In the genomic region with DNA sequence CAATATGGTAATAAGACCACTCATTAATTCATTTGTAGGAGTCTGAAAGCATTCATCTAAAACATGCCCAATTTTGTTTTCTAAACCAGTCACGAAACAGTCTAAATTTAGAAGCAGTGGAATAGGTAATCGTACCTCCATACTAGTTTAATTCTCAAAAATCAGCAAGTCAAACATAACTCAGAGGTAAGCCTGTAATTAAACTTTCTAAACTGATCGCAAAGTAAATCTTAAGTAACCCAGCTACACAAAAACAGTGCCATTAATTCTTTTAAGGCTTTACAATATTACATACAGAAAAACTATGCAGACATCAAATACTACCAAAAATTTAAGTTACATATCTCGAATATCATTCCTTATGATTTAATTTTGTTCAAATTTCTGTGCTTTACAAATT, we compare ENCODE assay signal across 22 cellular contexts.
"Had no signal": no experiment of that assay in that cellular context is flagged by ENCODE, and none has a peak within 500 bp of the region (broad histone marks: within the 10 kb centered on the region; RNA-seq: fewer than 3 reads in every experiment).

No MANE protein-coding gene starts in this region.

- ATAC-seq: activated CD4-positive, alpha-beta T cell treated with anti-CD3 and anti-CD28 coated beads for 36 hours; left lobe of liver; lower lobe of right lung had no signal

- H3K27me3 Mint-ChIP-seq: activated B cell treated with CpG ODN at 0.5 μM for 24 hours; activated CD4-positive, alpha-beta T cell treated with anti-CD3 and anti-CD28 coated beads for 36 hours; activated naive CD4-positive, alpha-beta T cell treated with anti-CD3 and anti-CD28 coated beads, Interleukin-2, amount 10 ng/mL, durations not matched to agents 7 days and 5 days; naive B cell; type B pancreatic cell had no signal

- H3K27ac ChIP-seq: hepatocyte, lower lobe of right lung had no signal

- DNase-seq: activated B cell treated with CpG ODN at 0.5 μM for 24 hours; activated CD4-positive, alpha-beta T cell treated with anti-CD3 and anti-CD28 coated beads for 36 hours; activated CD4-positive, alpha-beta T cell treated with anti-CD3 and anti-CD28 coated beads, Interleukin-2, amount 50 U/mL, for 4 hours; activated effector memory CD4-positive, alpha-beta T cell treated with anti-CD3 and anti-CD28 coated beads, Interleukin-2, amount 50 U/mL, for 16 hours; activated naive CD4-positive, alpha-beta T cell treated with anti-CD3 and anti-CD28 coated beads, Interleukin-2, amount 10 ng/mL, durations not matched to agents 7 days and 5 days; amygdala; cerebellar nuclear complex; foreskin melanocyte; glutamatergic neuron; immature natural killer cell; lower lobe of right lung; naive B cell; posterior cingulate gyrus; retina; stimulated activated CD4-positive, alpha-beta T cell treated with anti-CD3 and anti-CD28 coated beads, Interleukin-4, amount 100 ng/mL, for 24 hours; stimulated activated naive CD4-positive, alpha-beta T cell treated with Interleukin-2 at 50 U/mL for 16 hours; T1000 had no signal

- H3K36me3 ChIP-seq: thoracic aorta had no signal

- H3K4me3 ChIP-seq: hepatocyte, lower lobe of right lung, thoracic aorta had no signal

- H3K27me3 ChIP-seq: hepatocyte had no signal

- H3K4me3 Mint-ChIP-seq: activated B cell treated with CpG ODN at 0.5 μM for 24 hours; activated CD4-positive, alpha-beta T cell treated with anti-CD3 and anti-CD28 coated beads for 36 hours; activated naive CD4-positive, alpha-beta T cell treated with anti-CD3 and anti-CD28 coated beads, Interleukin-2, amount 10 ng/mL, durations not matched to agents 7 days and 5 days; immature natural killer cell; naive B cell; neural crest cell; type B pancreatic cell had no signal

- H3K9me3 Mint-ChIP-seq: activated B cell treated with CpG ODN at 0.5 μM for 24 hours; activated naive CD4-positive, alpha-beta T cell treated with anti-CD3 and anti-CD28 coated beads, Interleukin-2, amount 10 ng/mL, durations not matched to agents 7 days and 5 days; immature natural killer cell; naive B cell; neural crest cell; type B pancreatic cell had no signal

- H3K9me3 ChIP-seq: lower lobe of right lung, thoracic aorta had no signal

- H3K27ac Mint-ChIP-seq: activated B cell treated with CpG ODN at 0.5 μM for 24 hours; activated naive CD4-positive, alpha-beta T cell treated with anti-CD3 and anti-CD28 coated beads, Interleukin-2, amount 10 ng/mL, durations not matched to agents 7 days and 5 days; type B pancreatic cell had no signal
